19 cellular contexts compared by ENCODE assay signal in the genomic region with DNA sequence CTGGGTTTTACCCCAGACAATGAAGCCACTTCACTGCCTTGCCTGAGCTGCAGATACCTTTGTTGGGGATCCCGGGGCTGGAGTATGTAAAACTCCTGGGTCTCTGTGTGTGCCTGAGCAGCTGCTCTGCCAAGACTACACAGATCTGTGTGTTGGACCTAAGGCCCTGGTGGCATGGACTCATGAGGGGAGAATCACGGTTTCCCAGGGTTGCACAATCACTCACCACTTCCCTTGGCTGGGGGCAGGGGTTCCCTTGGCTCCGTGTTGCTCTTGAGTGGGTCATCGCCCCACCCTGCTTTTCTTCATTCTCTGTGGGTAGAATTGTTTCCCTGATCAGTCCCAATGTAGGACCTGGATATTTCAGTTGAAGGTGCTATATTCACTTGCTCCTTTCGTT. TPM values are rescaled to one million over a fixed set of nuclear protein-coding genes. Genes with fewer than 3 reads are reported as not detected.
"Had no signal": no experiment of that assay in that cellular context is flagged by ENCODE, and none has a peak within 500 bp of the region (broad histone marks: within the 10 kb centered on the region; RNA-seq: fewer than 3 reads in every experiment).

No MANE protein-coding gene starts in this region.

- H3K4me3 ChIP-seq: ascending aorta, right lobe of liver, spleen, upper lobe of left lung had no signal

- H3K27me3 ChIP-seq: ascending aorta, right lobe of liver, upper lobe of left lung had no signal

- H3K4me1 Mint-ChIP-seq: activated naive CD8-positive, alpha-beta T cell treated with anti-CD3 and anti-CD28 coated beads, Interleukin-2, amount 10 ng/mL, durations not matched to agents 7 days and 5 days; endodermal cell had no signal

- H3K9me3 Mint-ChIP-seq: endodermal cell had no signal

- H3K36me3 Mint-ChIP-seq: naive thymus-derived CD4-positive, alpha-beta T cell had no signal

- H3K27ac ChIP-seq: ascending aorta, right lobe of liver, spleen, upper lobe of left lung had no signal

- H3K4me3 Mint-ChIP-seq: activated naive CD8-positive, alpha-beta T cell treated with anti-CD3 and anti-CD28 coated beads, Interleukin-2, amount 10 ng/mL, durations not matched to agents 7 days and 5 days; endodermal cell; naive thymus-derived CD4-positive, alpha-beta T cell had no signal

- H3K27ac Mint-ChIP-seq: activated naive CD8-positive, alpha-beta T cell treated with anti-CD3 and anti-CD28 coated beads, Interleukin-2, amount 10 ng/mL, durations not matched to agents 7 days and 5 days; endodermal cell; naive thymus-derived CD4-positive, alpha-beta T cell had no signal

- ATAC-seq: naive thymus-derived CD4-positive, alpha-beta T cell had no signal

- DNase-seq: activated gamma-delta T cell treated with Interleukin-2 at 50 U/mL for 16 hours; activated naive CD8-positive, alpha-beta T cell treated with anti-CD3 and anti-CD28 coated beads, Interleukin-2, amount 10 ng/mL, durations not matched to agents 7 days and 5 days; activated T-cell treated with anti-CD3 and anti-CD28 coated beads, Interleukin-2, amount 50 U/mL, for 48 hours; caudate nucleus; endodermal cell; naive thymus-derived CD4-positive, alpha-beta T cell; right lobe of liver; spleen; stimulated activated CD4-positive, alpha-beta T cell treated with anti-CD3 and anti-CD28 coated beads, Interleukin-2, amount 100 ng/mL, for 24 hours; stimulated activated naive CD4-positive, alpha-beta T cell treated with Interleukin-2 at 50 U/mL for 16 hours; T-helper 2 cell; upper lobe of left lung had no signal

- H3K4me1 ChIP-seq: ascending aorta, right lobe of liver, spleen, upper lobe of left lung had no signal

- H3K36me3 ChIP-seq: ascending aorta, right lobe of liver, spleen, upper lobe of left lung had no signal

RNA-seq across cellular contexts. Expression of a gene that starts 13.9 kb away (rescaled TPM):
- total RNA-seq: activated naive CD8-positive, alpha-beta T cell treated with anti-CD3 and anti-CD28 coated beads, Interleukin-2, amount 10 ng/mL, durations not matched to agents 7 days and 5 days; ascending aorta; endodermal cell; glomerular endothelial cell; lung microvascular endothelial cell; mononuclear cell; naive thymus-derived CD4-positive, alpha-beta T cell; posterior vena cava; right lobe of liver; temporal lobe; upper lobe of left lung had no signal
- polyA plus RNA-seq: esophagus; naive thymus-derived CD4-positive, alpha-beta T cell had no signal
